ENCODE assay signal across 1 cellular context in genomic region chr10:48907730-48908129, GRCh38.
TF ChIP-seq lines count a peak whose summit lies in the region.

No MANE protein-coding gene starts in this region.

TF ChIP-seq in GM23338, 12 proteins besides CTCF, POLR2A, EP300 and RAD21 (continued from another document):
- no peak for TF ChIP-seq ZNF462 (CRISPR knock-in tag; IDR thresholded peaks at IDR 0.05)
- TF ChIP-seq JUNB (IDR thresholded peaks at IDR 0.05; ENCODE audit: unreplicated experiment): no peak
